ENCODE assay signal across 8 cellular contexts in the genomic region with DNA sequence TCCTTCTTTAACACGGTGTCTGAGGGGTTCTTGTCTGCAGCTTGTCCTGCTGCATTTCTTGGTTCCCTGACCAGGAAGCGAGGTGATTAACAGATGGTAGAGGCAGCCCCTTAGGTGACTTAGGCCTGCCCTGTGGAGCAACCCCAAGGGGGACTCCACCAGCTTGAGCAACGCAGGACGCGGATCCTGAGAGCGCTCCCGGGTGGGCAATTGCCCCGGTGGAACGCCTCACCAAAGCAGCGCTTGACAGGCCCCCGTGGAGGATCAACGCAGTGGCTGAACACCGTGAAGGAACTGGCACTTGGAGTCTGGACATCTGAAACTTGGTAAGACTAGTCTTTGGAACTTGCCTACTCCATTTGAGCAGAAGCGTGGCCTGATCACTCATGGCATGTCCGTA.
"Had no signal": no experiment of that assay in that cellular context is flagged by ENCODE, and none has a peak within 500 bp of the region (broad histone marks: within the 10 kb centered on the region; RNA-seq: fewer than 3 reads in every experiment).

No MANE protein-coding gene starts in this region.

- H3K4me3 ChIP-seq: GM12878 had no signal

- FAIRE-seq: G401.6, GM12878, GM12891, GM12892, GM18507, GM19239 had no signal

- ATAC-seq: GM12878 had no signal

- DNase-seq: GDM1, GF-D8 had no signal
